ENCODE assay signal across 20 cellular contexts in genomic region chr22:37482244-37482643, GRCh38. TPM values are rescaled to one million over a fixed set of nuclear protein-coding genes. Genes with fewer than 3 reads are reported as not detected.
DNase-seq lines count a peak whose midpoint lies in the region; ATAC-seq, FAIRE-seq and TF ChIP-seq lines count a peak whose summit lies in the region.
"Had no signal": no experiment of that assay in that cellular context is flagged by ENCODE, and none has a peak within 500 bp of the region (broad histone marks: within the 10 kb centered on the region; RNA-seq: fewer than 3 reads in every experiment).

No MANE protein-coding gene starts in this region.

- peak overlapping the region; percentile 94 for H3K4me3 Mint-ChIP-seq in CD8-positive, alpha-beta T cell
- peak overlapping the region; percentile 90 for H3K4me3 Mint-ChIP-seq in activated naive CD8-positive, alpha-beta T cell treated with anti-CD3 and anti-CD28 coated beads, Interleukin-2, amount 10 ng/mL, durations not matched to agents 7 days and 5 days
- H3K4me3 Mint-ChIP-seq in natural killer cell, result peak overlapping the region; percentile 48
- H3K4me3 Mint-ChIP-seq: H9 had no signal

- POLR2A ChIA-PET in CD8-positive, alpha-beta T cell (lab: Charles Lee), result interaction anchor here (1.4 kb wide), 1 partner anchor 9 kb away, joined by 4 read pairs; no protein-coding TSS in a partner anchor
- POLR2A ChIA-PET in activated naive CD8-positive, alpha-beta T cell treated with anti-CD3 and anti-CD28 coated beads, Interleukin-2, amount 10 ng/mL, durations not matched to agents 7 days and 5 days (lab: Charles Lee), result interaction anchor here (0.6 kb wide), 1 partner anchor 45 kb away, joined by 3 read pairs; no protein-coding TSS in a partner anchor

- peaks cover 54% of the 10 kb centered on the region for H3K4me1 Mint-ChIP-seq in CD8-positive, alpha-beta T cell (ENCODE audit: low read depth)
- peaks cover 39% of the 10 kb centered on the region for H3K4me1 Mint-ChIP-seq in activated naive CD8-positive, alpha-beta T cell treated with anti-CD3 and anti-CD28 coated beads, Interleukin-2, amount 10 ng/mL, durations not matched to agents 7 days and 5 days
- H3K4me1 Mint-ChIP-seq in natural killer cell, result peaks cover 49 to 65% of the 10 kb centered on the region in 2 donors

- H3K9me3 ChIP-seq in CD8-positive, alpha-beta T cell (ENCODE audit: low read length), result no peaks in the 10 kb centered on the region
- H3K9me3 ChIP-seq in Loucy (ENCODE audit: insufficient read depth, low read depth, low read length), result no peaks in the 10 kb centered on the region
- H3K9me3 ChIP-seq: esophagus muscularis mucosa, heart left ventricle, mucosa of descending colon, prostate gland had no signal

- peaks cover 3% of the 10 kb centered on the region for H4K20me1 ChIP-seq in Loucy (ENCODE audit: insufficient read depth, low read length, poor library complexity, severe bottlenecking)

- peak overlapping the region; percentile 98 for H3K27ac Mint-ChIP-seq in CD8-positive, alpha-beta T cell
- H3K27ac Mint-ChIP-seq in activated naive CD8-positive, alpha-beta T cell treated with anti-CD3 and anti-CD28 coated beads, Interleukin-2, amount 10 ng/mL, durations not matched to agents 7 days and 5 days, result peak overlapping the region; percentile 89
- peak overlapping the region; percentile 95 to 96 for H3K27ac Mint-ChIP-seq in natural killer cell

- intact Hi-C loops in CD8-positive, alpha-beta T cell (cut with DNase I, micrococcal nuclease), result loop anchor here (10.0 kb wide), 2 partner anchors 203 to 707 kb away; partner anchors contain the start of genes IFT27 (in 1 of the 2) and NOL12 (in 1 of the 2)
- intact Hi-C loops in natural killer cell (cut with micrococcal nuclease), result loop anchor here (10.0 kb wide), 2 partner anchors 317 to 707 kb away; partner anchors contain the start of gene IFT27

- no peak for TF ChIP-seq CTCF in CD8-positive, alpha-beta T cell (IDR thresholded peaks at IDR 0.05)
- TF ChIP-seq CTCF in Loucy (conservative IDR thresholded peaks at IDR 0.05; ENCODE audit: low read length) (no peak), natural killer cell (IDR thresholded peaks at IDR 0.05) (no peak)

- CTCF ChIA-PET in CD8-positive, alpha-beta T cell (lab: Charles Lee), result interaction anchor here (0.9 to 3.3 kb wide), 3 partner anchors 10 to 16 kb away, joined by 3 to 18 read pairs (median 12); no protein-coding TSS in a partner anchor

- peaks cover 39% of the 10 kb centered on the region for H3K36me3 ChIP-seq in CD8-positive, alpha-beta T cell (ENCODE audit: insufficient read depth, low read length)
- H3K36me3 ChIP-seq in Loucy (ENCODE audit: insufficient read depth, low read length), result peaks cover 17% of the 10 kb centered on the region; the same call in 1 of the 2 replicates
- H3K36me3 ChIP-seq: prostate gland had no signal

- no peaks in the 10 kb centered on the region for H3K9me2 ChIP-seq in Loucy (replicated peaks; ENCODE audit: low read depth, low read length)

- H2AFZ ChIP-seq in Loucy (ENCODE audit: low read length), result no peak overlapping the region

- no peak for ATAC-seq in CD8-positive, alpha-beta T cell
- ATAC-seq in activated naive CD8-positive, alpha-beta T cell treated with anti-CD3 and anti-CD28 coated beads, Interleukin-2, amount 10 ng/mL, durations not matched to agents 7 days and 5 days (ENCODE audit: low read depth), result no peak
- ATAC-seq in natural killer cell (no peak), HG02884 (IDR thresholded peaks at IDR 0.05; ENCODE audit: unreplicated experiment) (no peak)
- ATAC-seq: heart left ventricle, mucosa of descending colon had no signal

- peak overlapping the region; percentile 97 for H3K9ac ChIP-seq in Loucy (ENCODE audit: low read depth, low read length, poor library complexity, severe bottlenecking)

- H3K79me2 ChIP-seq in Loucy (ENCODE audit: insufficient read depth, low read length), result peaks cover 57% of the 10 kb centered on the region

- no peaks in the 10 kb centered on the region for H3F3A ChIP-seq in Loucy (ENCODE audit: low read depth)

- no peak for FAIRE-seq in RCC 7860 (lab: Jason Lieb, UNC)
- FAIRE-seq: astrocyte, GM12891, kidney had no signal

- no peaks in the 10 kb centered on the region for H3K27me3 ChIP-seq in CD8-positive, alpha-beta T cell (ENCODE audit: insufficient read depth, low read length)
- H3K27me3 ChIP-seq in Loucy (ENCODE audit: insufficient read depth, low read length, poor library complexity, severe bottlenecking), result no peaks in the 10 kb centered on the region

- peak overlapping the region; percentile 90 for H3K4me2 ChIP-seq in Loucy (ENCODE audit: low read depth, low read length, poor library complexity, severe bottlenecking)

- H3K9me3 Mint-ChIP-seq in CD8-positive, alpha-beta T cell, result no peaks in the 10 kb centered on the region
- H3K9me3 Mint-ChIP-seq in activated naive CD8-positive, alpha-beta T cell treated with anti-CD3 and anti-CD28 coated beads, Interleukin-2, amount 10 ng/mL, durations not matched to agents 7 days and 5 days, result no peaks in the 10 kb centered on the region
- H3K9me3 Mint-ChIP-seq in natural killer cell, result no peaks in the 10 kb centered on the region
- H3K9me3 Mint-ChIP-seq: H9 had no signal

- H3K4me1 ChIP-seq in CD8-positive, alpha-beta T cell (ENCODE audit: insufficient read depth, low read length), result peaks cover 42% of the 10 kb centered on the region
- H3K4me1 ChIP-seq in Loucy (ENCODE audit: insufficient read depth, low read length, poor library complexity, severe bottlenecking), result peaks cover 28% of the 10 kb centered on the region

- peaks cover 63% of the 10 kb centered on the region for H3K36me3 Mint-ChIP-seq in CD8-positive, alpha-beta T cell
- peaks cover 26% of the 10 kb centered on the region for H3K36me3 Mint-ChIP-seq in activated naive CD8-positive, alpha-beta T cell treated with anti-CD3 and anti-CD28 coated beads, Interleukin-2, amount 10 ng/mL, durations not matched to agents 7 days and 5 days
- H3K36me3 Mint-ChIP-seq in natural killer cell, result no peaks in the 10 kb centered on the region

- no peak for DNase-seq in CD8-positive, alpha-beta T cell
- no peak for DNase-seq in activated naive CD8-positive, alpha-beta T cell treated with anti-CD3 and anti-CD28 coated beads, Interleukin-2, amount 10 ng/mL, durations not matched to agents 7 days and 5 days
- no peak for DNase-seq in natural killer cell
- DNase-seq in activated gamma-delta T cell treated with Interleukin-2 at 50 U/mL for 16 hours, result no peak
- DNase-seq in RCC 7860 (ENCODE audit: low spot score), result no peak
- DNase-seq: C1 segment of cervical spinal cord; cortex of kidney; H9; heart left ventricle; kidney; mucosa of descending colon; NCI-H1092; stimulated activated CD4-positive, alpha-beta T cell treated with anti-CD3 and anti-CD28 coated beads, Interleukin-12 subunit alpha, Interleukin-12 subunit beta, amount 100 ng/mL, for 4 hours; substantia nigra had no signal

- H3K4me3 ChIP-seq in CD8-positive, alpha-beta T cell (ENCODE audit: low read depth, low read length), result no peak overlapping the region
- H3K4me3 ChIP-seq in Loucy (ENCODE audit: low read length, poor library complexity, severe bottlenecking), result no peak overlapping the region
- H3K4me3 ChIP-seq: esophagus muscularis mucosa, heart left ventricle, mucosa of descending colon, prostate gland had no signal

- H3K27me3 Mint-ChIP-seq in CD8-positive, alpha-beta T cell (ENCODE audit: low read depth), result no peaks in the 10 kb centered on the region
- no peaks in the 10 kb centered on the region for H3K27me3 Mint-ChIP-seq in activated naive CD8-positive, alpha-beta T cell treated with anti-CD3 and anti-CD28 coated beads, Interleukin-2, amount 10 ng/mL, durations not matched to agents 7 days and 5 days
- no peaks in the 10 kb centered on the region for H3K27me3 Mint-ChIP-seq in natural killer cell (ENCODE audit: low read depth in 2 of 2)

- no peak overlapping the region for H3K27ac ChIP-seq in CD8-positive, alpha-beta T cell (ENCODE audit: low read depth, low read length)
- H3K27ac ChIP-seq: esophagus muscularis mucosa, prostate gland had no signal

RNA-seq across cellular contexts. Expression of gene MFNG, which starts 3.9 kb away (rescaled TPM):
- total RNA-seq in CD8-positive, alpha-beta T cell, result 10 to 100 TPM; 63.2 to 63.9 TPM
- total RNA-seq in activated naive CD8-positive, alpha-beta T cell treated with anti-CD3 and anti-CD28 coated beads, Interleukin-2, amount 10 ng/mL, durations not matched to agents 7 days and 5 days, result 100 to 1,000 TPM; 207 to 211 TPM
- 100 to 1,000 TPM in 2 of 3 donors, 10 to 100 TPM in 1; 75.3 to 111 (median 110) TPM for total RNA-seq in natural killer cell

RNA-seq across cellular contexts. Expression of gene CARD10, which starts 37.0 kb away (rescaled TPM):
- under 1 TPM in 1 of 2 experiments, not detected in 1; 0.19 TPM for total RNA-seq in CD8-positive, alpha-beta T cell
- under 1 TPM; 0.30 to 0.31 TPM for total RNA-seq in activated naive CD8-positive, alpha-beta T cell treated with anti-CD3 and anti-CD28 coated beads, Interleukin-2, amount 10 ng/mL, durations not matched to agents 7 days and 5 days
- under 1 TPM; 0.09 to 0.16 (median 0.10) TPM for total RNA-seq in natural killer cell

RNA-seq across cellular contexts. Expression of gene ELFN2, which starts 55.0 kb away (rescaled TPM):
- total RNA-seq in CD8-positive, alpha-beta T cell, result not detected
- under 1 TPM; 0.26 to 0.47 TPM for total RNA-seq in activated naive CD8-positive, alpha-beta T cell treated with anti-CD3 and anti-CD28 coated beads, Interleukin-2, amount 10 ng/mL, durations not matched to agents 7 days and 5 days
- under 1 TPM; 0.33 to 0.49 (median 0.36) TPM for total RNA-seq in natural killer cell
